ENCODE assay signal across 8 cellular contexts in the genomic region with DNA sequence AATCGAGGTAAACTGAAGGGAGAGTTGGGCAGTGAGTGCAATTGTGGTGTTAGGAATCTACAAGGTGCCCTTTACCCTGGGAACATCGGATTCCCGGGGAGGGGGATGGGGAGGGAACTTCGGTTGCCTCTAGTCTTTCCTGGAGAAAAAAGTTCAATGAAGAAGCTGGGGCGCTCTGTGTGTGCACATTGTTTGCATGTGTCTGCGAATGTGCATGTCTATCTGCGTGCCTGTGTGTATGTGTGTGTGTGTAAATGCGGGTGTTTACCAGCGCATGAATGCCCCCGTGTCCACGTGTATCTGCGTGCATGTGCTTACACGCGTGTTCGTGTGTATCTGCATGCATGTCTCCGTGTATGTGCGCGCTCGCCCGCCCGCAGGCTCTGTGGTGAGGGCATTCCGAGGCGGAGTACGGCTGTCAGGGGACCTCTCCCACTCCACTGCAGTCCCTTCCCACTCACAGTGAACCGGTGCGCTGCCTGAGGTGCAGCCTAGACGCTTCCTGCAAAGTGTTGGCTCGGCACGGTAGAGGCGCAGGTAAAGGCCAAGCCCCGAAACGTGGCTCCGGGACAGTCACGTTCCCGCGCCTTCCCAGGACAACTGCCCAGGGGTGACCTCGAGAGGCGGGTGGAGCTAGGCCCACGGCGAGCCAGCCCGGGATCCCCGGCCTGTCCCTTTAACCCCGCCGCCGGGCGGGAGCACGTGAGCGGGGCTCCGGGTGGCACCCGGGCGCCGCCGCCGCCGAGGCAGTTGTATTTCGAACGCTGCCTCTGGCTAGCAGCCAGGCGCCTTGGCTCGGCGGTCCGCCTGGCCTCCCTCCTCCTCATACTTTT. TPM values are rescaled to one million over a fixed set of nuclear protein-coding genes. Genes with fewer than 3 reads are reported as not detected.
A peak's percentile ranks its signal among the peaks of the same experiment; 100 is the strongest.
DNase-seq lines count a peak whose midpoint lies in the region; ATAC-seq lines count a peak whose summit lies in the region.

No MANE protein-coding gene starts in this region.

- no peak overlapping the region for H3K27ac ChIP-seq in right cardiac atrium (ENCODE audit: low read length)

- peaks cover 0 to 11% (median 4%) of the 10 kb centered on the region in 3 donors for H3K9me3 Mint-ChIP-seq in IgD-negative memory B cell
- H3K9me3 Mint-ChIP-seq in activated naive CD8-positive, alpha-beta T cell treated with anti-CD3 and anti-CD28 coated beads for 36 hours: peaks cover 2% of the 10 kb centered on the region

- H3K9me3 ChIP-seq in right cardiac atrium (ENCODE audit: control insufficient read depth, low read length): no peaks in the 10 kb centered on the region

- DNase-seq in ELR (ENCODE audit: low read depth): peak; percentile 84
- peak; percentile 10 for DNase-seq in activated naive CD8-positive, alpha-beta T cell treated with anti-CD3 and anti-CD28 coated beads for 36 hours
- peak; percentile 42 to 66 (median 66) for DNase-seq in right cardiac atrium
- DNase-seq in retina: peak; percentile 81
- no peak for DNase-seq in COR-L47 (lab: John Stamatoyannopoulos, UW)
- DNase-seq in SK-N-DZ (ENCODE audit: low spot score): no peak

- H3K4me3 Mint-ChIP-seq in IgD-negative memory B cell: peak overlapping the region in 3 of 4 donors; percentile 17 to 77 (median 42)
- H3K4me3 Mint-ChIP-seq in activated naive CD8-positive, alpha-beta T cell treated with anti-CD3 and anti-CD28 coated beads for 36 hours: peak overlapping the region; percentile 74

- no peaks in the 10 kb centered on the region for H3K4me1 ChIP-seq in right cardiac atrium (ENCODE audit: control insufficient read depth, insufficient read depth, low read length)

- H3K27me3 ChIP-seq in right cardiac atrium (ENCODE audit: control insufficient read depth, insufficient read depth): no peaks in the 10 kb centered on the region

- H3K27me3 Mint-ChIP-seq in IgD-negative memory B cell: peaks cover 47% of the 10 kb centered on the region
- H3K27me3 Mint-ChIP-seq in activated naive CD8-positive, alpha-beta T cell treated with anti-CD3 and anti-CD28 coated beads for 36 hours: peaks cover 80% of the 10 kb centered on the region

- peak overlapping the region; percentile 77 for H3K4me3 ChIP-seq in right cardiac atrium (ENCODE audit: low read length)

- peaks cover 0 to 10% (median 2%) of the 10 kb centered on the region in 3 donors for H3K4me1 Mint-ChIP-seq in IgD-negative memory B cell
- H3K4me1 Mint-ChIP-seq in activated naive CD8-positive, alpha-beta T cell treated with anti-CD3 and anti-CD28 coated beads for 36 hours: peaks cover 23% of the 10 kb centered on the region

- H3K27ac Mint-ChIP-seq in IgD-negative memory B cell: no peak overlapping the region
- H3K27ac Mint-ChIP-seq in activated naive CD8-positive, alpha-beta T cell treated with anti-CD3 and anti-CD28 coated beads for 36 hours: no peak overlapping the region

- 2% methylated on average over 61 of the region's 61 CpGs for WGBS in right cardiac atrium

- intact Hi-C loops in right cardiac atrium (cut with DNase I): no loop called here

- no peaks in the 10 kb centered on the region for H3K36me3 Mint-ChIP-seq in IgD-negative memory B cell
- no peaks in the 10 kb centered on the region for H3K36me3 Mint-ChIP-seq in activated naive CD8-positive, alpha-beta T cell treated with anti-CD3 and anti-CD28 coated beads for 36 hours

- ATAC-seq in right cardiac atrium (peak; percentile 63 to 73), GM19023 (IDR thresholded peaks at IDR 0.05; ENCODE audit: unreplicated experiment) (no peak)

RNA-seq across cellular contexts. Expression of a gene that starts 0.6 kb away (rescaled TPM):
- polyA plus RNA-seq in IgD-negative memory B cell (not detected), right cardiac atrium (0.07 TPM)
- not detected for total RNA-seq in activated naive CD8-positive, alpha-beta T cell treated with anti-CD3 and anti-CD28 coated beads for 36 hours
- not detected for total RNA-seq in right cardiac atrium
- not detected in 2 replicates for polyA plus RNA-seq in SK-N-DZ (2014; cell fraction: cytosol; rRNA removed)
- not detected in 2 replicates for polyA plus RNA-seq in SK-N-DZ (2014; cell fraction: nucleus; rRNA removed)

Comparison
In these comparisons a context has a peak if more than half of its experiments do, and no peak if none do; other contexts are left out.
1. DNase-seq: peak in ELR (single experiment), activated naive CD8-positive, alpha-beta T cell treated with anti-CD3 and anti-CD28 coated beads for 36 hours (single experiment), right cardiac atrium (3 of 3) and retina (single experiment); none in COR-L47 (single experiment) and SK-N-DZ (single experiment).